In genomic region chr7:148991536-148991935, GRCh38 we compare ENCODE assay signal across 24 cellular contexts.
"Had no signal": no experiment of that assay in that cellular context is flagged by ENCODE, and none has a peak within 500 bp of the region (broad histone marks: within the 10 kb centered on the region; RNA-seq: fewer than 3 reads in every experiment).

No MANE protein-coding gene starts in this region.

- H3K36me3 ChIP-seq: esophagus squamous epithelium, neutrophil, pancreas, right lobe of liver, thoracic aorta, tibial nerve, upper lobe of right lung, uterus had no signal

- H3K9me3 Mint-ChIP-seq: effector memory CD8-positive, alpha-beta T cell; immature natural killer cell; stimulated activated naive B cell treated with anti-CD40 and anti-IgM and Interleukin-4, amounts not matched to agents 10 μg/mL and 1 μg/mL and 100 μg/mL, for 72 hours; stimulated activated naive CD8-positive, alpha-beta T cell treated with anti-CD3 and anti-CD28 coated beads, Interleukin-15, Interleukin-2, amounts not matched to agents 100 ng/mL and 50 ng/mL, for 24 hours had no signal

- H3K4me1 ChIP-seq: right lobe of liver had no signal

- H3K4me3 Mint-ChIP-seq: effector memory CD8-positive, alpha-beta T cell; immature natural killer cell; naive thymus-derived CD8-positive, alpha-beta T cell; nephron progenitor cell; stimulated activated naive B cell treated with anti-CD40 and anti-IgM and Interleukin-4, amounts not matched to agents 10 μg/mL and 1 μg/mL and 100 μg/mL, for 72 hours; stimulated activated naive CD8-positive, alpha-beta T cell treated with anti-CD3 and anti-CD28 coated beads, Interleukin-15, Interleukin-2, amounts not matched to agents 100 ng/mL and 50 ng/mL, for 24 hours had no signal

- H3K27me3 ChIP-seq: esophagus squamous epithelium, neutrophil, pancreas, right lobe of liver, tibial nerve, upper lobe of right lung, uterus had no signal

- H3K27me3 Mint-ChIP-seq: effector memory CD8-positive, alpha-beta T cell; stimulated activated naive B cell treated with anti-CD40 and anti-IgM and Interleukin-4, amounts not matched to agents 10 μg/mL and 1 μg/mL and 100 μg/mL, for 72 hours had no signal

- H3K9me3 ChIP-seq: esophagus squamous epithelium, neutrophil, pancreas, right lobe of liver, thoracic aorta, tibial nerve, upper lobe of right lung, uterus had no signal

- H3K27ac ChIP-seq: esophagus squamous epithelium, neutrophil, pancreas, right lobe of liver, thoracic aorta, tibial nerve, upper lobe of right lung, uterus had no signal

- H3K4me3 ChIP-seq: esophagus squamous epithelium, lung, pancreas, right lobe of liver, thoracic aorta, tibial nerve, upper lobe of right lung, uterus had no signal

- H3K27ac Mint-ChIP-seq: effector memory CD8-positive, alpha-beta T cell; immature natural killer cell; naive thymus-derived CD8-positive, alpha-beta T cell; nephron progenitor cell; stimulated activated naive B cell treated with anti-CD40 and anti-IgM and Interleukin-4, amounts not matched to agents 10 μg/mL and 1 μg/mL and 100 μg/mL, for 72 hours; stimulated activated naive CD8-positive, alpha-beta T cell treated with anti-CD3 and anti-CD28 coated beads, Interleukin-15, Interleukin-2, amounts not matched to agents 100 ng/mL and 50 ng/mL, for 24 hours had no signal

- DNase-seq: cerebellar nuclear complex; cortex of kidney; effector memory CD8-positive, alpha-beta T cell; esophagus squamous epithelium; hypothalamus; immature natural killer cell; islet precursor cell; mesendoderm; naive thymus-derived CD8-positive, alpha-beta T cell; nephron progenitor cell; small intestine; stimulated activated CD4-positive, alpha-beta T cell treated with anti-CD3 and anti-CD28 coated beads, Interleukin-15, amount 100 ng/mL, for 24 hours; stimulated activated CD4-positive, alpha-beta T cell treated with anti-CD3 and anti-CD28 coated beads, Interleukin-2, amount 100 ng/mL, for 48 hours; stimulated activated naive B cell treated with anti-CD40 and anti-IgM and Interleukin-4, amounts not matched to agents 10 μg/mL and 1 μg/mL and 100 μg/mL, for 72 hours; upper lobe of right lung; uterus had no signal

- ATAC-seq: effector memory CD8-positive, alpha-beta T cell; left lobe of liver; naive thymus-derived CD8-positive, alpha-beta T cell; pancreas; right lobe of liver; stimulated activated naive B cell treated with anti-CD40 and anti-IgM and Interleukin-4, amounts not matched to agents 10 μg/mL and 1 μg/mL and 100 μg/mL, for 72 hours; upper lobe of right lung had no signal

- H3K36me3 Mint-ChIP-seq: immature natural killer cell; naive thymus-derived CD8-positive, alpha-beta T cell; stimulated activated naive B cell treated with anti-CD40 and anti-IgM and Interleukin-4, amounts not matched to agents 10 μg/mL and 1 μg/mL and 100 μg/mL, for 72 hours had no signal
